Comparison of ENCODE assay signal across 9 cellular contexts in genomic region chr17:57338257-57338919, GRCh38.
A peak's percentile ranks its signal among the peaks of the same experiment; 100 is the strongest.
DNase-seq lines count a peak whose midpoint lies in the region; ATAC-seq and TF ChIP-seq lines count a peak whose summit lies in the region.
"Had no signal": no experiment of that assay in that cellular context is flagged by ENCODE, and none has a peak within 500 bp of the region (broad histone marks: within the 10 kb centered on the region; RNA-seq: fewer than 3 reads in every experiment).

No MANE protein-coding gene starts in this region.

- intact Hi-C loops in testis (cut with DNase I; ENCODE audit: low total_unique reads) = no loop called here

- TF ChIP-seq POLR2A in testis (IDR thresholded peaks at IDR 0.05) = no peak

- in situ Hi-C loops in GM13976 (cut with MboI; ENCODE audit: low sequenced_read_pairs, unreplicated experiment) = no loop called here

- peak; percentile 66 for DNase-seq in GM13976 (ENCODE audit: low spot score)
- no peak for DNase-seq in Ammon's horn (ENCODE audit: low spot score)
- DNase-seq in NCI-H1417 treated with DMSO at 0.1 percent for 48 hours (lab: John Stamatoyannopoulos, UW) = no peak
- DNase-seq in anterior cingulate cortex (lab: John Stamatoyannopoulos, UW) = no peak
- no peak for DNase-seq in testis
- DNase-seq: activated CD4-positive, alpha-beta T cell treated with anti-CD3 and anti-CD28 coated beads for 48 hours had no signal

- no peaks in the 10 kb centered on the region for H3K9me3 ChIP-seq in KOPT-K1 (ENCODE audit: insufficient read depth, low read length, poor library complexity, severe bottlenecking)
- no peaks in the 10 kb centered on the region for H3K9me3 ChIP-seq in testis

- no peaks in the 10 kb centered on the region for H3K27me3 ChIP-seq in testis

- H3K27ac ChIP-seq in KOPT-K1 (ENCODE audit: low read depth, low read length, poor library complexity, severe bottlenecking) (peak overlapping the region; percentile 18), cingulate gyrus (ENCODE audit: low read depth, low read length) (peak overlapping the region; percentile 29), testis (no peak overlapping the region)

- TF ChIP-seq CTCF in GM13976 (IDR thresholded peaks at IDR 0.05; ENCODE audit: borderline replicate concordance, control extremely low read depth, extremely low read depth, insufficient read depth, missing control alignments) = no peak
- TF ChIP-seq CTCF in testis (IDR thresholded peaks at IDR 0.05) = no peak

- 84 to 89% methylated on average over 10 to 13 of the region's 13 CpGs for WGBS in testis, 2 donors

- peak; percentile 58 for ATAC-seq in GM21619 (IDR thresholded peaks at IDR 0.05; ENCODE audit: unreplicated experiment)

- H3K4me3 ChIP-seq in testis = no peak overlapping the region

- peaks cover under 1% of the 10 kb centered on the region for H3K4me1 ChIP-seq in testis

- H3K36me3 ChIP-seq in KOPT-K1 (ENCODE audit: insufficient read depth, low read length) (peaks cover 84% of the 10 kb centered on the region), testis (ENCODE audit: low read depth, missing control alignments) (no peaks in the 10 kb centered on the region)

Comparison
In these comparisons a context has a peak if more than half of its experiments do, and no peak if none do; other contexts are left out.
1. H3K27ac ChIP-seq: peak in KOPT-K1 (single experiment) and cingulate gyrus (single experiment); none in testis (0 of 2).